In the genomic region with DNA sequence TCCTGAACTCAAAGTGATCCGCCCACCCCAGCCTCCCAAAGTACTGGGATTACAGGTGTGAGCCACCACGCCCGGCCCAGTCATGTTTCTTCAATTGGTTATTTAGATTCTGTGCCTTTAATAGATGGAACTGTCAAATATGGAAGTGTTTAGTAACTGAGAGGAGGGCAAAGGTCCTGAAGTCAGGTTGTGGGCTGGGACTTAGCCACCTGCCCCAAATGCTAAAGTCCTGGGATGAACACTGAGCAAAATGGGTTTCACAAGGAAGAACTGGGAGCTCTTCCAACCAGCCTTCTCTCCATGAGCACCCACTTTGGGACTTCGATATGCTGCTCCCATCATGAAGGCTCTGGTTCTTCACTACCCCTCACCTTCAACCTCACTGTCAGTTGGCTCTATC, we compare ENCODE assay signal across 23 cellular contexts.
"Had no signal": no experiment of that assay in that cellular context is flagged by ENCODE, and none has a peak within 500 bp of the region (broad histone marks: within the 10 kb centered on the region; RNA-seq: fewer than 3 reads in every experiment).

No MANE protein-coding gene starts in this region.

- DNase-seq: activated CD4-positive, alpha-beta T cell treated with anti-CD3 and anti-CD28 coated beads, Interleukin-2, amount 10 ng/mL, durations not matched to agents 7 days and 5 days; activated CD8-positive, alpha-beta T cell treated with anti-CD3 and anti-CD28 coated beads, Interleukin-2, amount 10 ng/mL, durations not matched to agents 7 days and 5 days; activated naive CD4-positive, alpha-beta T cell treated with anti-CD3 and anti-CD28 coated beads, Interleukin-2, amount 10 ng/mL, durations not matched to agents 7 days and 5 days; activated naive CD8-positive, alpha-beta T cell treated with anti-CD3 and anti-CD28 coated beads, Interleukin-2, amount 50 U/mL, for 24 hours; aorta; brain microvascular endothelial cell; central memory CD4-positive, alpha-beta T cell; endodermal cell; heart left ventricle; lower lobe of right lung; mesendoderm; naive thymus-derived CD4-positive, alpha-beta T cell; retina; SK-N-SH; spleen; stimulated activated CD4-positive, alpha-beta T cell treated with anti-CD3 and anti-CD28 coated beads, Interleukin-4, amount 100 ng/mL, for 1 hour; stimulated activated naive CD4-positive, alpha-beta T cell treated with Interleukin-2 at 50 U/mL for 16 hours; upper lobe of left lung had no signal

- H3K27me3 Mint-ChIP-seq: activated CD4-positive, alpha-beta T cell treated with anti-CD3 and anti-CD28 coated beads, Interleukin-2, amount 10 ng/mL, durations not matched to agents 7 days and 5 days; activated naive CD4-positive, alpha-beta T cell treated with anti-CD3 and anti-CD28 coated beads, Interleukin-2, amount 10 ng/mL, durations not matched to agents 7 days and 5 days; activated naive CD8-positive, alpha-beta T cell treated with anti-CD3 and anti-CD28 coated beads, Interleukin-2, amount 50 U/mL, for 24 hours; naive thymus-derived CD4-positive, alpha-beta T cell; progenitor cell of endocrine pancreas had no signal

- H3K4me3 ChIP-seq: coronary artery, heart left ventricle, lower lobe of right lung, spleen, upper lobe of left lung had no signal

- H3K4me1 Mint-ChIP-seq: activated naive CD8-positive, alpha-beta T cell treated with anti-CD3 and anti-CD28 coated beads, Interleukin-2, amount 50 U/mL, for 24 hours; endodermal cell had no signal

- FAIRE-seq: islet of Langerhans had no signal

- ATAC-seq: activated CD4-positive, CD25-positive, alpha-beta regulatory T cell treated with anti-CD3 and anti-CD28 coated beads, Interleukin-2, amount 50 U/mL, for 24 hours; activated CD8-positive, alpha-beta T cell treated with anti-CD3 and anti-CD28 coated beads, Interleukin-2, amount 10 ng/mL, durations not matched to agents 7 days and 5 days; activated naive CD8-positive, alpha-beta T cell treated with anti-CD3 and anti-CD28 coated beads, Interleukin-2, amount 50 U/mL, for 24 hours; heart left ventricle; lower lobe of right lung; naive thymus-derived CD4-positive, alpha-beta T cell had no signal

- H3K4me3 Mint-ChIP-seq: activated CD4-positive, alpha-beta T cell treated with anti-CD3 and anti-CD28 coated beads, Interleukin-2, amount 10 ng/mL, durations not matched to agents 7 days and 5 days; activated CD8-positive, alpha-beta T cell treated with anti-CD3 and anti-CD28 coated beads, Interleukin-2, amount 10 ng/mL, durations not matched to agents 7 days and 5 days; activated naive CD4-positive, alpha-beta T cell treated with anti-CD3 and anti-CD28 coated beads, Interleukin-2, amount 10 ng/mL, durations not matched to agents 7 days and 5 days; activated naive CD8-positive, alpha-beta T cell treated with anti-CD3 and anti-CD28 coated beads, Interleukin-2, amount 50 U/mL, for 24 hours; endodermal cell; naive thymus-derived CD4-positive, alpha-beta T cell had no signal

- H3K9ac ChIP-seq: SK-N-SH had no signal

- H3K4me2 ChIP-seq: SK-N-SH had no signal

- H3K9me3 Mint-ChIP-seq: activated CD4-positive, alpha-beta T cell treated with anti-CD3 and anti-CD28 coated beads, Interleukin-2, amount 10 ng/mL, durations not matched to agents 7 days and 5 days; activated naive CD4-positive, alpha-beta T cell treated with anti-CD3 and anti-CD28 coated beads, Interleukin-2, amount 10 ng/mL, durations not matched to agents 7 days and 5 days; activated naive CD8-positive, alpha-beta T cell treated with anti-CD3 and anti-CD28 coated beads, Interleukin-2, amount 50 U/mL, for 24 hours; activated T-helper 2 cell treated with anti-CD3 and anti-CD28 coated beads, Interferon-gamma antibody, Interleukin-2, Interleukin-4, amounts not matched to agents 10 μg/mL and 5 μg/mL and 100 μg/mL, durations not matched to agents 14 hours and 24 hours and 36 hours; naive thymus-derived CD4-positive, alpha-beta T cell had no signal

- H3K27ac Mint-ChIP-seq: activated CD4-positive, alpha-beta T cell treated with anti-CD3 and anti-CD28 coated beads, Interleukin-2, amount 10 ng/mL, durations not matched to agents 7 days and 5 days; activated naive CD4-positive, alpha-beta T cell treated with anti-CD3 and anti-CD28 coated beads, Interleukin-2, amount 10 ng/mL, durations not matched to agents 7 days and 5 days; activated naive CD8-positive, alpha-beta T cell treated with anti-CD3 and anti-CD28 coated beads, Interleukin-2, amount 50 U/mL, for 24 hours; activated T-helper 2 cell treated with anti-CD3 and anti-CD28 coated beads, Interferon-gamma antibody, Interleukin-2, Interleukin-4, amounts not matched to agents 10 μg/mL and 5 μg/mL and 100 μg/mL, durations not matched to agents 14 hours and 24 hours and 36 hours; endodermal cell; progenitor cell of endocrine pancreas had no signal

- H3K27ac ChIP-seq: brain microvascular endothelial cell, coronary artery, heart left ventricle, lower lobe of right lung, spleen, upper lobe of left lung had no signal

- H3K9me3 ChIP-seq: heart left ventricle, lower lobe of right lung, SK-N-SH, spleen, upper lobe of left lung had no signal

- H3K27me3 ChIP-seq: brain microvascular endothelial cell, heart left ventricle, spleen, upper lobe of left lung had no signal

- H3K4me1 ChIP-seq: lower lobe of right lung had no signal
